1 cellular context compared by ENCODE assay signal in the genomic region with DNA sequence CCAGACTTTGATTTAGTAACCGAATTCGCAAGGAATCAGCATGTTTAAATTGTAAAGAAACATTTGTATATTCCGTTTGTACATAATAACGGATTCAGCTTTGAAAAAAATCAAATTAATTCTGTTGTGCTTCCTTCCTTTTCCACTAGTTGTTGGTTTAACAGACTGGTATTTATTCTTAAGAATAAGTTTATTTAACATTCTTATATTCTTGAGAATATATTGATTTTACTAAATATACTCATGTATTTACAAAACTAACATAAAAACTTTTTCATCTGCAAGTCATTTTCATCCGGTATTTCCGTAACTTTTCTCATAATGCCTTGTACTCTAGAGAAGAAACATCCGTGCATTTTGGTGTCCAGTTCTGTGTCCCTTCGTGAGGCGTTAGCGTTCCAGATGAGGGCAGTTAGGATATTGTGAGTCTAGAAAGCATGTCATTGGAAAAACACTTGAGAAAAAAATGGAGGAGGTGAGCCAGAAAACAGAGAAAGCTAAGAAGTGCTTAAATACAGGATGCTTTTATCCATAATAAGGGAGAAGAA.
TF ChIP-seq lines count a peak whose summit lies in the region.

No MANE protein-coding gene starts in this region.

TF ChIP-seq in SK-N-SH treated with all-trans-retinoic acid at 6 μM for 48 hours, 23 proteins besides CTCF, POLR2A, EP300 and RAD21 (continued from another document):
- TF ChIP-seq PPARA (CRISPR knock-in tag; IDR thresholded peaks at IDR 0.05; ENCODE audit: borderline replicate concordance) (no peak), ARNTL (CRISPR knock-in tag; IDR thresholded peaks at IDR 0.05; ENCODE audit: borderline replicate concordance, low read depth) (no peak), ISL1 (CRISPR knock-in tag; IDR thresholded peaks at IDR 0.05) (no peak), GLIS3 (CRISPR knock-in tag; IDR thresholded peaks at IDR 0.05) (no peak), TOX (CRISPR knock-in tag; IDR thresholded peaks at IDR 0.05; ENCODE audit: borderline replicate concordance) (no peak), ZFP30 (CRISPR knock-in tag; IDR thresholded peaks at IDR 0.05) (no peak), ZC3H10 (CRISPR knock-in tag; IDR thresholded peaks at IDR 0.05) (no peak), ZNF8 (CRISPR knock-in tag; IDR thresholded peaks at IDR 0.05) (no peak), OSR1 (CRISPR knock-in tag; IDR thresholded peaks at IDR 0.05) (no peak)
